In genomic region chr12:130719263-130719892, GRCh38 we compare ENCODE assay signal across 19 cellular contexts. TPM values are rescaled to one million over a fixed set of nuclear protein-coding genes. Genes with fewer than 3 reads are reported as not detected.
A peak's percentile ranks its signal among the peaks of the same experiment; 100 is the strongest.
DNase-seq lines count a peak whose midpoint lies in the region; ATAC-seq and TF ChIP-seq lines count a peak whose summit lies in the region.
"Had no signal": no experiment of that assay in that cellular context is flagged by ENCODE, and none has a peak within 500 bp of the region (broad histone marks: within the 10 kb centered on the region; RNA-seq: fewer than 3 reads in every experiment).

No MANE protein-coding gene starts in this region.

- no peaks in the 10 kb centered on the region for H3K9me3 ChIP-seq in neural cell (ENCODE audit: low read length)

- no peak for ATAC-seq in HG02610 (IDR thresholded peaks at IDR 0.05; ENCODE audit: unreplicated experiment)
- no peak for ATAC-seq in HG03039 (IDR thresholded peaks at IDR 0.05; ENCODE audit: unreplicated experiment)
- ATAC-seq: CD8-positive, alpha-beta T cell; GM23338; HCT116 had no signal

- H4K20me1 ChIP-seq in neural cell (ENCODE audit: insufficient read depth), result no peaks in the 10 kb centered on the region

- H3K27ac ChIP-seq in neural cell (ENCODE audit: low read length), result peak overlapping the region; percentile 74
- H3K27ac ChIP-seq: BLaER1 treated with 17β-estradiol and CSF1 and Interleukin-3, amounts not matched to agents 10 nM and 100 nM; SK-N-MC had no signal

- TF ChIP-seq RAD21 in neural cell (conservative IDR thresholded peaks at IDR 0.05), result no peak

- no peak for TF ChIP-seq CTCF in neural cell (IDR thresholded peaks at IDR 0.05; ENCODE audit: poor library complexity, severe bottlenecking)

- H3K9ac ChIP-seq in neural cell (ENCODE audit: low read length), result peak overlapping the region; percentile 11
- H3K9ac ChIP-seq: BLaER1 treated with 17β-estradiol and CSF1 and Interleukin-3, amounts not matched to agents 10 nM and 100 nM had no signal

- DNase-seq in DMS 273 treated with DMSO at 0.1 percent for 48 hours (lab: John Stamatoyannopoulos, UW) (peak; percentile 34), NCI-H1694 treated with DMSO at 0.1 percent for 48 hours (lab: John Stamatoyannopoulos, UW) (peak; percentile 44)
- DNase-seq in effector CD8-positive, alpha-beta T cell (lab: John Stamatoyannopoulos, UW), result no peak
- DNase-seq: CD8-positive, alpha-beta T cell; DMS79; NCI-H1092 treated with DMSO at 0.1 percent for 48 hours; NCI-H187; NCI-H446 treated with DMSO at 0.1 percent for 48 hours; NK-92 treated with Interleukin-12 subunit alpha and Interleukin-12 subunit beta, amount 100 ng/mL, for 24 hours; SHP77; T-helper 1 cell had no signal

- no peaks in the 10 kb centered on the region for H3F3A ChIP-seq in neural cell (ENCODE audit: insufficient read depth, low read length, poor library complexity, severe bottlenecking)

- peaks cover 7% of the 10 kb centered on the region for H3K79me2 ChIP-seq in neural cell (replicated peaks; ENCODE audit: insufficient read depth, low read length)

- no peaks in the 10 kb centered on the region for H3K36me3 ChIP-seq in neural cell (ENCODE audit: insufficient read depth, low read length)
- H3K36me3 ChIP-seq: BLaER1 treated with 17β-estradiol and CSF1 and Interleukin-3, amounts not matched to agents 10 nM and 100 nM had no signal

- peaks cover 8% of the 10 kb centered on the region for H3K27me3 ChIP-seq in neural cell (ENCODE audit: insufficient read depth, low read depth, low read length)

- H3K4me2 ChIP-seq in neural cell (ENCODE audit: low read length), result peak overlapping the region; percentile 50
- H3K4me2 ChIP-seq: BLaER1 treated with 17β-estradiol and CSF1 and Interleukin-3, amounts not matched to agents 10 nM and 100 nM; GM23338 had no signal

- TF ChIP-seq EP300 in neural cell (conservative IDR thresholded peaks at IDR 0.05; ENCODE audit: poor library complexity, severe bottlenecking), result peak; percentile 80

- H2AFZ ChIP-seq in neural cell (ENCODE audit: low read depth, low read length), result no peak overlapping the region
- H2AFZ ChIP-seq: GM23338 had no signal

- H3K4me3 ChIP-seq in neural cell (ENCODE audit: low read length), result peak overlapping the region; percentile 19
- H3K4me3 ChIP-seq: BLaER1 treated with 17β-estradiol and CSF1 and Interleukin-3, amounts not matched to agents 10 nM and 100 nM; GM23338; SK-N-MC had no signal

- H3K9me2 ChIP-seq in neural cell (ENCODE audit: insufficient read depth, low read length), result no peaks in the 10 kb centered on the region

TF ChIP-seq in PFSK-1, 5 proteins besides CTCF, POLR2A, EP300 and RAD21:
- TF ChIP-seq POLR2AphosphoS5 (IDR thresholded peaks at IDR 0.05; ENCODE audit: low read depth, low read length) (no peak), REST (IDR thresholded peaks at IDR 0.05; ENCODE audit: insufficient read depth in 1 of 2, low read depth in 2 of 2, low read length in 2 of 2) (peak; percentile 62 to 80)

TF ChIP-seq in neural cell, 6 proteins besides CTCF, POLR2A, EP300 and RAD21:
- TF ChIP-seq MXI1 (conservative IDR thresholded peaks at IDR 0.05; ENCODE audit: poor library complexity, severe bottlenecking) (no peak), POLR2AphosphoS5 (IDR thresholded peaks at IDR 0.05) (peak; percentile 70), TAF1 (IDR thresholded peaks at IDR 0.05; ENCODE audit: low read depth) (no peak), REST (IDR thresholded peaks at IDR 0.05; ENCODE audit: borderline replicate concordance) (peak; percentile 97)

RNA-seq across cellular contexts. Expression of gene RIMBP2, which starts 3.3 kb away (rescaled TPM):
- polyA plus RNA-seq in PFSK-1 (2012; ENCODE audit: insufficient read length, low read depth), result 15.0 TPM
- 14.6 and 18.9 TPM in 2 replicates for polyA plus RNA-seq in neural cell
- polyA minus RNA-seq in neural cell, result 33.6 and 34.1 TPM in 2 replicates
